Comparison of ENCODE assay signal across 1 cellular context in genomic region chr10:1209355-1209979, GRCh38.
TF ChIP-seq lines count a peak whose summit lies in the region.

No MANE protein-coding gene starts in this region.

TF ChIP-seq in H1, 55 proteins besides CTCF, POLR2A, EP300 and RAD21:
- TF ChIP-seq RXRA (IDR thresholded peaks at IDR 0.05; ENCODE audit: insufficient read depth, low read depth, low read length), result no peak
- no peak for TF ChIP-seq SAP30 (IDR thresholded peaks at IDR 0.05; ENCODE audit: insufficient read depth, insufficient replicate concordance, low read length)
- TF ChIP-seq CTBP2 (IDR thresholded peaks at IDR 0.05; ENCODE audit: borderline replicate concordance, insufficient read depth, insufficient read length, low read length), result no peak
- TF ChIP-seq ATF2 (IDR thresholded peaks at IDR 0.05; ENCODE audit: low read length), result no peak
- TF ChIP-seq GABPA (IDR thresholded peaks at IDR 0.05; ENCODE audit: borderline replicate concordance, insufficient read depth, low read length), result no peak
- TF ChIP-seq CHD7 (IDR thresholded peaks at IDR 0.05; ENCODE audit: insufficient replicate concordance, low read length), result no peak
- TF ChIP-seq CEBPB (IDR thresholded peaks at IDR 0.05; ENCODE audit: low read depth, low read length), result no peak
- TF ChIP-seq JUN (IDR thresholded peaks at IDR 0.05; ENCODE audit: low read depth, low read length), result no peak
- no peak for TF ChIP-seq SRF (IDR thresholded peaks at IDR 0.05; ENCODE audit: low read depth, low read length)
- TF ChIP-seq HDAC6 (IDR thresholded peaks at IDR 0.05; ENCODE audit: low read depth, low read length), result no peak
- no peak for TF ChIP-seq MAFK (IDR thresholded peaks at IDR 0.05; ENCODE audit: low read depth, low read length)
- no peak for TF ChIP-seq TEAD4 (IDR thresholded peaks at IDR 0.05; ENCODE audit: low read depth, low read length)
- no peak for TF ChIP-seq SIN3A (conservative IDR thresholded peaks at IDR 0.05 in 1 of 2, IDR thresholded peaks at IDR 0.05 in 1 of 2; ENCODE audit: low read depth in 1 of 2, low read length in 2 of 2)
- no peak for TF ChIP-seq E2F6 (IDR thresholded peaks at IDR 0.05)
- no peak for TF ChIP-seq BCL11A (IDR thresholded peaks at IDR 0.05; ENCODE audit: low read depth in 2 of 2, low read length in 2 of 2)
- no peak for TF ChIP-seq ASH2L (IDR thresholded peaks at IDR 0.05; ENCODE audit: low read length)
- TF ChIP-seq TBP (IDR thresholded peaks at IDR 0.05; ENCODE audit: low read depth, low read length), result no peak
